1 cellular context compared by ENCODE assay signal in the genomic region with DNA sequence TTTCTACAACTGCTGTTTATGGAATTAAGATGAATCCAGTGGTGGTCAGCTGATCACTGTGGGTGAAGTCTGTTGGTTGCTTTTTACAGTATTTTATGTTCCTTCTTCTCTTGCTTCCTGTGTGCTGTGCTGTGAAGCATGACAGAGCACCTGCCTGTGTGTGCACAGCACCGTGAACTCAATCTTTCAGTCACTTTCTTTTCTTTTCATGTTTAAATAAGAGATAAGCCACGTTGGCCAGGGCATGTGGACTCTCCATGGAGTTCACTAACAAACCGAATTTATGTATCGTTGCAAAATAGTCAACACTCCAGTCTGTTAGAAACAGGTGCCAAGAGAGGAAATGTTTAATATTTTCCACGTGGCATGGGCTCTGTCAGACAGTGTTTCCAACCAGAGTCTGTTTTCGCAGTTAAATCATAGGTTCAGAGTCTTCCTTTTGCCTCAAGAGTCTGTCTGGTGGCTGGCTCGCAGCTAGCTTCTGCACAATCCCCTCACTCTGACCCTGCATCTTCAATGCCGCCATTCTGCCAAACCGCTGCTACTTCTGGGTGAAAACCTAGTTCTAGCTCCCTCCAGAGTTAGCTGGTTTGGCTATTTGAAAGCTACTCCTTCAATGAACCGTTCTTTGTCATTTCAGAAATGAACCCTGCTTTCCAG.
TF ChIP-seq lines count a peak whose summit lies in the region.

No MANE protein-coding gene starts in this region.

TF ChIP-seq in HepG2, 621 proteins besides CTCF, POLR2A, EP300 and RAD21 (continued from another document and continues in another):
- TF ChIP-seq, protein P1, sequence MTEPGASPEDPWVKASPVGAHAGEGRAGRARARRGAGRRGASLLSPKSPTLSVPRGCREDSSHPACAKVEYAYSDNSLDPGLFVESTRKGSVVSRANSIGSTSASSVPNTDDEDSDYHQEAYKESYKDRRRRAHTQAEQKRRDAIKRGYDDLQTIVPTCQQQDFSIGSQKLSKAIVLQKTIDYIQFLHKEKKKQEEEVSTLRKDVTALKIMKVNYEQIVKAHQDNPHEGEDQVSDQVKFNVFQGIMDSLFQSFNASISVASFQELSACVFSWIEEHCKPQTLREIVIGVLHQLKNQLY (CRISPR knock-in tag; IDR thresholded peaks at IDR 0.05): 0 out of 2 replicates have a peak, but pooled peaks have one; percentile 48
- TF ChIP-seq, protein P2, sequence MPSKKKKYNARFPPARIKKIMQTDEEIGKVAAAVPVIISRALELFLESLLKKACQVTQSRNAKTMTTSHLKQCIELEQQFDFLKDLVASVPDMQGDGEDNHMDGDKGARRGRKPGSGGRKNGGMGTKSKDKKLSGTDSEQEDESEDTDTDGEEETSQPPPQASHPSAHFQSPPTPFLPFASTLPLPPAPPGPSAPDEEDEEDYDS (CRISPR knock-in tag; IDR thresholded peaks at IDR 0.05): 0 out of 2 replicates have a peak, but pooled peaks have one; percentile 49
- TF ChIP-seq, protein P3, sequence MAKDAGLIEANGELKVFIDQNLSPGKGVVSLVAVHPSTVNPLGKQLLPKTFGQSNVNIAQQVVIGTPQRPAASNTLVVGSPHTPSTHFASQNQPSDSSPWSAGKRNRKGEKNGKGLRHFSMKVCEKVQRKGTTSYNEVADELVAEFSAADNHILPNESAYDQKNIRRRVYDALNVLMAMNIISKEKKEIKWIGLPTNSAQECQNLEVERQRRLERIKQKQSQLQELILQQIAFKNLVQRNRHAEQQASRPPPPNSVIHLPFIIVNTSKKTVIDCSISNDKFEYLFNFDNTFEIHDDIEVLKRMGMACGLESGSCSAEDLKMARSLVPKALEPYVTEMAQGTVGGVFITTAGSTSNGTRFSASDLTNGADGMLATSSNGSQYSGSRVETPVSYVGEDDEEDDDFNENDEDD (CRISPR knock-in tag; IDR thresholded peaks at IDR 0.05; ENCODE audit: borderline replicate concordance): 0 out of 2 replicates have a peak, but pooled peaks have one; percentile 47
- TF ChIP-seq ATM (IDR thresholded peaks at IDR 0.05; ENCODE audit: borderline replicate concordance) (no peak), ZNF121 (CRISPR knock-in tag; IDR thresholded peaks at IDR 0.05) (no peak), ZFP36L1 (CRISPR knock-in tag; IDR thresholded peaks at IDR 0.05) (0 out of 2 replicates have a peak, but pooled peaks have one; percentile 53), CCDC6 (CRISPR knock-in tag; IDR thresholded peaks at IDR 0.05) (no peak), SMC3 (IDR thresholded peaks at IDR 0.05; ENCODE audit: low read length) (no peak), SIX4 (CRISPR knock-in tag; IDR thresholded peaks at IDR 0.05) (no peak), MED1 (CRISPR knock-in tag; IDR thresholded peaks at IDR 0.05) (peak; percentile 75), ARNTL (CRISPR knock-in tag; IDR thresholded peaks at IDR 0.05) (peak; percentile 84), JUNB (CRISPR knock-in tag; IDR thresholded peaks at IDR 0.05; ENCODE audit: borderline replicate concordance) (no peak), GATA4 (IDR thresholded peaks at IDR 0.05; ENCODE audit: borderline replicate concordance, low read depth) (peak; percentile 66; the same call in 1 of the 2 replicates), FOXO1 (CRISPR knock-in tag; IDR thresholded peaks at IDR 0.05) (peak; percentile 18; the same call in 1 of the 2 replicates), SAP130 (CRISPR knock-in tag; IDR thresholded peaks at IDR 0.05; ENCODE audit: low read depth) (peak; percentile 74), ZNF768 (CRISPR knock-in tag; IDR thresholded peaks at IDR 0.05) (no peak), ELF3 (CRISPR knock-in tag; IDR thresholded peaks at IDR 0.05) (peak; percentile 41; the same call in 1 of the 2 replicates), ELF1 (CRISPR knock-in tag; IDR thresholded peaks at IDR 0.05) (peak; percentile 29; the same call in 1 of the 2 replicates), ISL2 (CRISPR knock-in tag; IDR thresholded peaks at IDR 0.05) (peak; percentile 55), HES4 (CRISPR knock-in tag; IDR thresholded peaks at IDR 0.05; ENCODE audit: borderline replicate concordance) (no peak), POLR2AphosphoS5 (IDR thresholded peaks at IDR 0.05; ENCODE audit: low read depth, low read length) (no peak), ZNF3 (CRISPR knock-in tag; IDR thresholded peaks at IDR 0.05) (peak; percentile 81), ZNF530 (CRISPR knock-in tag; IDR thresholded peaks at IDR 0.05; ENCODE audit: low read depth) (no peak), XRCC5 (optimal IDR thresholded peaks at IDR 0.05; ENCODE audit: low read length) (no peak), SP5 (CRISPR knock-in tag; IDR thresholded peaks at IDR 0.05; ENCODE audit: borderline replicate concordance, low read depth) (no peak), ZFX (CRISPR knock-in tag; IDR thresholded peaks at IDR 0.05; ENCODE audit: low read depth) (no peak), ZNF446 (CRISPR knock-in tag; IDR thresholded peaks at IDR 0.05) (no peak), ATRX (CRISPR knock-in tag; IDR thresholded peaks at IDR 0.05; ENCODE audit: borderline replicate concordance) (no peak), TBL1XR1 (IDR thresholded peaks at IDR 0.05; ENCODE audit: borderline replicate concordance, low read length, partially characterized antibody) (no peak), NCOA5 (CRISPR knock-in tag; IDR thresholded peaks at IDR 0.05) (no peak), ZNF790 (CRISPR knock-in tag; IDR thresholded peaks at IDR 0.05; ENCODE audit: borderline replicate concordance) (no peak), POGZ (CRISPR knock-in tag; IDR thresholded peaks at IDR 0.05) (no peak; the same call in 1 of the 2 replicates)
- TF ChIP-seq, protein P4, sequence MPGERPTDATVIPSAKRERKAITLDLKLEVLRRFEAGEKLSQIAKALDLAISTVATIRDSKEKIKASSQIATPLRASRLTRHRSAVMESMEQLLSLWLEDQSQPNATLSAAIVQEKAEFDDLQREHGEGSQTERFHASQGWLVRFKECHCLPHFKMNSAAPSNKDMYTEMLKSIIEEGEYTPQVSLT (CRISPR knock-in tag; IDR thresholded peaks at IDR 0.05; ENCODE audit: borderline replicate concordance, low read depth): no peak
- TF ChIP-seq, protein P5, sequence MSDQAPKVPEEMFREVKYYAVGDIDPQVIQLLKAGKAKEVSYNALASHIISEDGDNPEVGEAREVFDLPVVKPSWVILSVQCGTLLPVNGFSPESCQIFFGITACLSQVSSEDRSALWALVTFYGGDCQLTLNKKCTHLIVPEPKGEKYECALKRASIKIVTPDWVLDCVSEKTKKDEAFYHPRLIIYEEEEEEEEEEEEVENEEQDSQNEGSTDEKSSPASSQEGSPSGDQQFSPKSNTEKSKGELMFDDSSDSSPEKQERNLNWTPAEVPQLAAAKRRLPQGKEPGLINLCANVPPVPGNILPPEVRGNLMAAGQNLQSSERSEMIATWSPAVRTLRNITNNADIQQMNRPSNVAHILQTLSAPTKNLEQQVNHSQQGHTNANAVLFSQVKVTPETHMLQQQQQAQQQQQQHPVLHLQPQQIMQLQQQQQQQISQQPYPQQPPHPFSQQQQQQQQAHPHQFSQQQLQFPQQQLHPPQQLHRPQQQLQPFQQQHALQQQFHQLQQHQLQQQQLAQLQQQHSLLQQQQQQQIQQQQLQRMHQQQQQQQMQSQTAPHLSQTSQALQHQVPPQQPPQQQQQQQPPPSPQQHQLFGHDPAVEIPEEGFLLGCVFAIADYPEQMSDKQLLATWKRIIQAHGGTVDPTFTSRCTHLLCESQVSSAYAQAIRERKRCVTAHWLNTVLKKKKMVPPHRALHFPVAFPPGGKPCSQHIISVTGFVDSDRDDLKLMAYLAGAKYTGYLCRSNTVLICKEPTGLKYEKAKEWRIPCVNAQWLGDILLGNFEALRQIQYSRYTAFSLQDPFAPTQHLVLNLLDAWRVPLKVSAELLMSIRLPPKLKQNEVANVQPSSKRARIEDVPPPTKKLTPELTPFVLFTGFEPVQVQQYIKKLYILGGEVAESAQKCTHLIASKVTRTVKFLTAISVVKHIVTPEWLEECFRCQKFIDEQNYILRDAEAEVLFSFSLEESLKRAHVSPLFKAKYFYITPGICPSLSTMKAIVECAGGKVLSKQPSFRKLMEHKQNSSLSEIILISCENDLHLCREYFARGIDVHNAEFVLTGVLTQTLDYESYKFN (CRISPR knock-in tag; conservative IDR thresholded peaks at IDR 0.05): peak; percentile 88
- TF ChIP-seq, protein P6, sequence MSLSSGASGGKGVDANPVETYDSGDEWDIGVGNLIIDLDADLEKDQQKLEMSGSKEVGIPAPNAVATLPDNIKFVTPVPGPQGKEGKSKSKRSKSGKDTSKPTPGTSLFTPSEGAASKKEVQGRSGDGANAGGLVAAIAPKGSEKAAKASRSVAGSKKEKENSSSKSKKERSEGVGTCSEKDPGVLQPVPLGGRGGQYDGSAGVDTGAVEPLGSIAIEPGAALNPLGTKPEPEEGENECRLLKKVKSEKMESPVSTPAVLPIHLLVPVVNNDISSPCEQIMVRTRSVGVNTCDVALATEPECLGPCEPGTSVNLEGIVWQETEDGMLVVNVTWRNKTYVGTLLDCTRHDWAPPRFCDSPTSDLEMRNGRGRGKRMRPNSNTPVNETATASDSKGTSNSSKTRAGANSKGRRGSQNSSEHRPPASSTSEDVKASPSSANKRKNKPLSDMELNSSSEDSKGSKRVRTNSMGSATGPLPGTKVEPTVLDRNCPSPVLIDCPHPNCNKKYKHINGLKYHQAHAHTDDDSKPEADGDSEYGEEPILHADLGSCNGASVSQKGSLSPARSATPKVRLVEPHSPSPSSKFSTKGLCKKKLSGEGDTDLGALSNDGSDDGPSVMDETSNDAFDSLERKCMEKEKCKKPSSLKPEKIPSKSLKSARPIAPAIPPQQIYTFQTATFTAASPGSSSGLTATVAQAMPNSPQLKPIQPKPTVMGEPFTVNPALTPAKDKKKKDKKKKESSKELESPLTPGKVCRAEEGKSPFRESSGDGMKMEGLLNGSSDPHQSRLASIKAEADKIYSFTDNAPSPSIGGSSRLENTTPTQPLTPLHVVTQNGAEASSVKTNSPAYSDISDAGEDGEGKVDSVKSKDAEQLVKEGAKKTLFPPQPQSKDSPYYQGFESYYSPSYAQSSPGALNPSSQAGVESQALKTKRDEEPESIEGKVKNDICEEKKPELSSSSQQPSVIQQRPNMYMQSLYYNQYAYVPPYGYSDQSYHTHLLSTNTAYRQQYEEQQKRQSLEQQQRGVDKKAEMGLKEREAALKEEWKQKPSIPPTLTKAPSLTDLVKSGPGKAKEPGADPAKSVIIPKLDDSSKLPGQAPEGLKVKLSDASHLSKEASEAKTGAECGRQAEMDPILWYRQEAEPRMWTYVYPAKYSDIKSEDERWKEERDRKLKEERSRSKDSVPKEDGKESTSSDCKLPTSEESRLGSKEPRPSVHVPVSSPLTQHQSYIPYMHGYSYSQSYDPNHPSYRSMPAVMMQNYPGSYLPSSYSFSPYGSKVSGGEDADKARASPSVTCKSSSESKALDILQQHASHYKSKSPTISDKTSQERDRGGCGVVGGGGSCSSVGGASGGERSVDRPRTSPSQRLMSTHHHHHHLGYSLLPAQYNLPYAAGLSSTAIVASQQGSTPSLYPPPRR (CRISPR knock-in tag; IDR thresholded peaks at IDR 0.05; ENCODE audit: borderline replicate concordance): peak; percentile 74; the same call in 1 of the 2 replicates
- TF ChIP-seq, protein P7, sequence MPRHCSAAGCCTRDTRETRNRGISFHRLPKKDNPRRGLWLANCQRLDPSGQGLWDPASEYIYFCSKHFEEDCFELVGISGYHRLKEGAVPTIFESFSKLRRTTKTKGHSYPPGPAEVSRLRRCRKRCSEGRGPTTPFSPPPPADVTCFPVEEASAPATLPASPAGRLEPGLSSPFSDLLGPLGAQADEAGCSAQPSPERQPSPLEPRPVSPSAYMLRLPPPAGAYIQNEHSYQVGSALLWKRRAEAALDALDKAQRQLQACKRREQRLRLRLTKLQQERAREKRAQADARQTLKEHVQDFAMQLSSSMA (CRISPR knock-in tag; IDR thresholded peaks at IDR 0.05): peak; percentile 51; the same call in 1 of the 2 replicates
- TF ChIP-seq, protein P8, sequence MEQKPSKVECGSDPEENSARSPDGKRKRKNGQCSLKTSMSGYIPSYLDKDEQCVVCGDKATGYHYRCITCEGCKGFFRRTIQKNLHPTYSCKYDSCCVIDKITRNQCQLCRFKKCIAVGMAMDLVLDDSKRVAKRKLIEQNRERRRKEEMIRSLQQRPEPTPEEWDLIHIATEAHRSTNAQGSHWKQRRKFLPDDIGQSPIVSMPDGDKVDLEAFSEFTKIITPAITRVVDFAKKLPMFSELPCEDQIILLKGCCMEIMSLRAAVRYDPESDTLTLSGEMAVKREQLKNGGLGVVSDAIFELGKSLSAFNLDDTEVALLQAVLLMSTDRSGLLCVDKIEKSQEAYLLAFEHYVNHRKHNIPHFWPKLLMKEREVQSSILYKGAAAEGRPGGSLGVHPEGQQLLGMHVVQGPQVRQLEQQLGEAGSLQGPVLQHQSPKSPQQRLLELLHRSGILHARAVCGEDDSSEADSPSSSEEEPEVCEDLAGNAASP (CRISPR knock-in tag; IDR thresholded peaks at IDR 0.05; ENCODE audit: borderline replicate concordance): no peak
- TF ChIP-seq, protein P9, sequence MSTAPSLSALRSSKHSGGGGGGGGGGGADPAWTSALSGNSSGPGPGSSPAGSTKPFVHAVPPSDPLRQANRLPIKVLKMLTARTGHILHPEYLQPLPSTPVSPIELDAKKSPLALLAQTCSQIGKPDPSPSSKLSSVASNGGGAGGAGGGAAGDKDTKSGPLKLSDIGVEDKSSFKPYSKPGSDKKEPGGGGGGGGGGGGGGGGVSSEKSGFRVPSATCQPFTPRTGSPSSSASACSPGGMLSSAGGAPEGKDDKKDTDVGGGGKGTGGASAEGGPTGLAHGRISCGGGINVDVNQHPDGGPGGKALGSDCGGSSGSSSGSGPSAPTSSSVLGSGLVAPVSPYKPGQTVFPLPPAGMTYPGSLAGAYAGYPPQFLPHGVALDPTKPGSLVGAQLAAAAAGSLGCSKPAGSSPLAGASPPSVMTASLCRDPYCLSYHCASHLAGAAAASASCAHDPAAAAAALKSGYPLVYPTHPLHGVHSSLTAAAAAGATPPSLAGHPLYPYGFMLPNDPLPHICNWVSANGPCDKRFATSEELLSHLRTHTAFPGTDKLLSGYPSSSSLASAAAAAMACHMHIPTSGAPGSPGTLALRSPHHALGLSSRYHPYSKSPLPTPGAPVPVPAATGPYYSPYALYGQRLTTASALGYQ (CRISPR knock-in tag; IDR thresholded peaks at IDR 0.05): no peak
- TF ChIP-seq, protein P10, sequence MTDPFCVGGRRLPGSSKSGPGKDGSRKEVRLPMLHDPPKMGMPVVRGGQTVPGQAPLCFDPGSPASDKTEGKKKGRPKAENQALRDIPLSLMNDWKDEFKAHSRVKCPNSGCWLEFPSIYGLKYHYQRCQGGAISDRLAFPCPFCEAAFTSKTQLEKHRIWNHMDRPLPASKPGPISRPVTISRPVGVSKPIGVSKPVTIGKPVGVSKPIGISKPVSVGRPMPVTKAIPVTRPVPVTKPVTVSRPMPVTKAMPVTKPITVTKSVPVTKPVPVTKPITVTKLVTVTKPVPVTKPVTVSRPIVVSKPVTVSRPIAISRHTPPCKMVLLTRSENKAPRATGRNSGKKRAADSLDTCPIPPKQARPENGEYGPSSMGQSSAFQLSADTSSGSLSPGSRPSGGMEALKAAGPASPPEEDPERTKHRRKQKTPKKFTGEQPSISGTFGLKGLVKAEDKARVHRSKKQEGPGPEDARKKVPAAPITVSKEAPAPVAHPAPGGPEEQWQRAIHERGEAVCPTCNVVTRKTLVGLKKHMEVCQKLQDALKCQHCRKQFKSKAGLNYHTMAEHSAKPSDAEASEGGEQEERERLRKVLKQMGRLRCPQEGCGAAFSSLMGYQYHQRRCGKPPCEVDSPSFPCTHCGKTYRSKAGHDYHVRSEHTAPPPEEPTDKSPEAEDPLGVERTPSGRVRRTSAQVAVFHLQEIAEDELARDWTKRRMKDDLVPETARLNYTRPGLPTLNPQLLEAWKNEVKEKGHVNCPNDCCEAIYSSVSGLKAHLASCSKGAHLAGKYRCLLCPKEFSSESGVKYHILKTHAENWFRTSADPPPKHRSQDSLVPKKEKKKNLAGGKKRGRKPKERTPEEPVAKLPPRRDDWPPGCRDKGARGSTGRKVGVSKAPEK (CRISPR knock-in tag; IDR thresholded peaks at IDR 0.05; ENCODE audit: borderline replicate concordance): no peak
- TF ChIP-seq, protein P11, sequence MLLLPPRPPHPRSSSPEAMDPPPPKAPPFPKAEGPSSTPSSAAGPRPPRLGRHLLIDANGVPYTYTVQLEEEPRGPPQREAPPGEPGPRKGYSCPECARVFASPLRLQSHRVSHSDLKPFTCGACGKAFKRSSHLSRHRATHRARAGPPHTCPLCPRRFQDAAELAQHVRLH (CRISPR knock-in tag; IDR thresholded peaks at IDR 0.05; ENCODE audit: borderline replicate concordance, low read depth): peak; percentile 46; the same call in 1 of the 2 replicates
